ENCODE assay signal across 8 cellular contexts in the genomic region with DNA sequence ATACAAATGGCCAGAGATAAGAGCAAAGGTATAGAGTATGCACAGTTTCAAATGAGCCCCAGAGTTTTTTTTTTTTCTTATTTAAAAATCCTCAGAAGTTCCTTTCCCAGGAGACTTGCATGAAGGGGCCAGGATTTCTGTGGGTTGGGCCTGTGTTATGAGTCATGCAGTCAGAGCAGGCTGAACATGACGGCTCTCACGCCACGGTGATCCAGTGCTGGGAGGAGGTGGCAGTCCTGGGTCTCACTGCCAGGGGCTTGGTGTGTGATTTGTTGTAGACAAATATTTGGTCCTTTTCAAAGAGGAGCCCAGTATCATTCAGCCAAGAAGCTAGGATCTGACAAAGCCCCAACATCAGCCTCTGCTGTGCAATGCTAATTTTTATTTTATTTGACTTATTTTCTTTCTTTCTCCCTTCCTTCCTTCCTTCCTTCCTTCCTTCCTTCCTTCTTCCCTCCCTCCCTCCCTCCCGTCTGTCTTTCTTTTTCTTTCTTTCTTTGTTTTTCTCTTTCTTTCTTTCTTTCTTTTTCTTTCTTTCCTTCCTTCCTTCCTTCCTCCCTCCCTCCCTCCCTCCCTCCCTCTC. TPM values are rescaled to one million over a fixed set of nuclear protein-coding genes. Genes with fewer than 3 reads are reported as not detected.
DNase-seq lines count a peak whose midpoint lies in the region; ATAC-seq and TF ChIP-seq lines count a peak whose summit lies in the region.

No MANE protein-coding gene starts in this region.

- H3F3A ChIP-seq in GM23338 (replicated peaks; ENCODE audit: low read depth) (no peaks in the 10 kb centered on the region), smooth muscle cell (ENCODE audit: low read depth) (peaks cover 22% of the 10 kb centered on the region)

- CTCF ChIA-PET in activated CD4-positive, alpha-beta T cell treated with anti-CD3 and anti-CD28 coated beads, Interleukin-2, amount 10 ng/mL, durations not matched to agents 7 days and 5 days (lab: Charles Lee) = no interaction called here

- H4K20me1 ChIP-seq in GM23338 (replicated peaks; ENCODE audit: insufficient read depth) = no peaks in the 10 kb centered on the region
- H4K20me1 ChIP-seq in smooth muscle cell (ENCODE audit: low read depth) = no peaks in the 10 kb centered on the region

- no peaks in the 10 kb centered on the region for H3K79me2 ChIP-seq in GM23338 (replicated peaks; ENCODE audit: insufficient read depth)
- no peaks in the 10 kb centered on the region for H3K79me2 ChIP-seq in smooth muscle cell (ENCODE audit: low read depth)

- H3K4me2 ChIP-seq in GM23338 (no peak overlapping the region), smooth muscle cell (peak overlapping the region; percentile 73)

- POLR2A ChIA-PET in activated CD4-positive, alpha-beta T cell treated with anti-CD3 and anti-CD28 coated beads, Interleukin-2, amount 10 ng/mL, durations not matched to agents 7 days and 5 days (lab: Charles Lee) = no interaction called here

- no peaks in the 10 kb centered on the region for H3K27me3 ChIP-seq in GM23338 (ENCODE audit: insufficient read depth)
- no peaks in the 10 kb centered on the region for H3K27me3 ChIP-seq in gastroesophageal sphincter
- no peaks in the 10 kb centered on the region for H3K27me3 ChIP-seq in smooth muscle cell (ENCODE audit: low read depth)

- H3K27ac ChIP-seq in GM23338 (ENCODE audit: low read depth) (no peak overlapping the region), gastroesophageal sphincter (peak overlapping the region in 3 of 4 donors; percentile 21 to 70 (median 62)), smooth muscle cell (ENCODE audit: low read depth) (peak overlapping the region; percentile 97)

- TF ChIP-seq CTCF in GM23338 (conservative IDR thresholded peaks at IDR 0.05; ENCODE audit: low read depth in 2 of 2) (no peak), gastroesophageal sphincter (IDR thresholded peaks at IDR 0.05) (no peak), smooth muscle cell (IDR thresholded peaks at IDR 0.05; ENCODE audit: borderline replicate concordance, insufficient read depth, poor library complexity, severe bottlenecking) (no peak)

- no peak for TF ChIP-seq POLR2A in gastroesophageal sphincter (IDR thresholded peaks at IDR 0.05)
- TF ChIP-seq POLR2A in GM18505 (IDR thresholded peaks at IDR 0.05; ENCODE audit: borderline replicate concordance, extremely low read depth, insufficient read depth, insufficient read length) = no peak

- no peak; the same call in 2 of the 3 replicates for ATAC-seq in GM23338
- ATAC-seq in gastroesophageal sphincter = peak; percentile 89
- no peak for ATAC-seq in GM18505 (IDR thresholded peaks at IDR 0.05; ENCODE audit: unreplicated experiment)

- no peaks in the 10 kb centered on the region for H3K9me3 ChIP-seq in gastroesophageal sphincter
- no peaks in the 10 kb centered on the region for H3K9me3 ChIP-seq in smooth muscle cell (replicated peaks; ENCODE audit: low read depth)

- H3K36me3 ChIP-seq in GM23338 (ENCODE audit: insufficient read depth) (no peaks in the 10 kb centered on the region), gastroesophageal sphincter (no peaks in the 10 kb centered on the region), smooth muscle cell (ENCODE audit: low read depth) (no peaks in the 10 kb centered on the region)

- peak overlapping the region; percentile 67 for H3K9ac ChIP-seq in smooth muscle cell (ENCODE audit: low read depth)

- no peak overlapping the region for H3K4me3 Mint-ChIP-seq in GM23338
- H3K4me3 Mint-ChIP-seq in activated CD4-positive, alpha-beta T cell treated with anti-CD3 and anti-CD28 coated beads, Interleukin-2, amount 10 ng/mL, durations not matched to agents 7 days and 5 days = no peak overlapping the region

- H3K4me3 ChIP-seq in GM23338 (no peak overlapping the region), gastroesophageal sphincter (no peak overlapping the region), smooth muscle cell (no peak overlapping the region)

- H3K9me2 ChIP-seq in GM23338 (ENCODE audit: insufficient read depth) = 0 out of 2 replicates have a peak, but pooled peaks cover 4% of the 10 kb centered on the region

- TF ChIP-seq EP300 in gastroesophageal sphincter (IDR thresholded peaks at IDR 0.05) = no peak

- H3K27ac Mint-ChIP-seq in GM23338 = no peak overlapping the region
- no peak overlapping the region for H3K27ac Mint-ChIP-seq in activated CD4-positive, alpha-beta T cell treated with anti-CD3 and anti-CD28 coated beads, Interleukin-2, amount 10 ng/mL, durations not matched to agents 7 days and 5 days

- no peak for DNase-seq in GM23338 (ENCODE audit: low spot score)
- DNase-seq in RPMI7951 (ENCODE audit: low read depth) = peak; percentile 98
- DNase-seq in smooth muscle cell (lab: John Stamatoyannopoulos, UW; ENCODE audit: unreplicated experiment) = peak; percentile 42
- no peak for DNase-seq in activated CD4-positive, alpha-beta T cell treated with anti-CD3 and anti-CD28 coated beads, Interleukin-2, amount 10 ng/mL, durations not matched to agents 7 days and 5 days
- no peak for DNase-seq in DMS79 treated with DMSO at 0.1 percent for 48 hours (lab: John Stamatoyannopoulos, UW)
- DNase-seq in activated CD4-positive, CD25-positive, alpha-beta regulatory T cell treated with anti-CD3 and anti-CD28 coated beads, Interleukin-2, amount 50 U/mL, for 72 hours = no peak

- H3K4me1 ChIP-seq in GM23338 (ENCODE audit: insufficient read depth) = peaks cover 25% of the 10 kb centered on the region
- H3K4me1 ChIP-seq in gastroesophageal sphincter = peaks cover 0 to 17% (median under 1%) of the 10 kb centered on the region in 3 donors
- H3K4me1 ChIP-seq in smooth muscle cell (ENCODE audit: low read depth) = peaks cover 21% of the 10 kb centered on the region

- WGBS in gastroesophageal sphincter (ENCODE audit: low coverage in 1 of 2), 2 donors = 8 to 16% methylated on average over 4 of the region's 4 CpGs
- WGBS in smooth muscle cell (ENCODE audit: low lambda C conversion rate) = 0% methylated on average over 4 of the region's 4 CpGs

- peaks cover 41% of the 10 kb centered on the region for H3K4me1 Mint-ChIP-seq in GM23338
- H3K4me1 Mint-ChIP-seq in activated CD4-positive, alpha-beta T cell treated with anti-CD3 and anti-CD28 coated beads, Interleukin-2, amount 10 ng/mL, durations not matched to agents 7 days and 5 days = no peaks in the 10 kb centered on the region

- H2AFZ ChIP-seq in GM23338 (0 out of 2 replicates have a peak overlapping the region, but pooled peaks have one; percentile 69), smooth muscle cell (ENCODE audit: low read depth) (no peak overlapping the region)

- peaks cover 6% of the 10 kb centered on the region; the same call in 2 of the 3 replicates for H3K36me3 Mint-ChIP-seq in GM23338 (ENCODE audit: low read depth)
- no peaks in the 10 kb centered on the region for H3K36me3 Mint-ChIP-seq in activated CD4-positive, alpha-beta T cell treated with anti-CD3 and anti-CD28 coated beads, Interleukin-2, amount 10 ng/mL, durations not matched to agents 7 days and 5 days (ENCODE audit: low read depth)

- H3K27me3 Mint-ChIP-seq in GM23338 (ENCODE audit: insufficient read depth, low read depth, poor library complexity) = peaks cover 7% of the 10 kb centered on the region
- H3K27me3 Mint-ChIP-seq in activated CD4-positive, alpha-beta T cell treated with anti-CD3 and anti-CD28 coated beads, Interleukin-2, amount 10 ng/mL, durations not matched to agents 7 days and 5 days = no peaks in the 10 kb centered on the region

- H3K9me3 Mint-ChIP-seq in GM23338 = peaks cover 8% of the 10 kb centered on the region; the same call in 2 of the 3 replicates
- no peaks in the 10 kb centered on the region for H3K9me3 Mint-ChIP-seq in activated CD4-positive, alpha-beta T cell treated with anti-CD3 and anti-CD28 coated beads, Interleukin-2, amount 10 ng/mL, durations not matched to agents 7 days and 5 days

TF ChIP-seq in GM23338, 12 proteins besides CTCF, POLR2A, EP300 and RAD21 (continues in another document):
- TF ChIP-seq, protein P1, sequence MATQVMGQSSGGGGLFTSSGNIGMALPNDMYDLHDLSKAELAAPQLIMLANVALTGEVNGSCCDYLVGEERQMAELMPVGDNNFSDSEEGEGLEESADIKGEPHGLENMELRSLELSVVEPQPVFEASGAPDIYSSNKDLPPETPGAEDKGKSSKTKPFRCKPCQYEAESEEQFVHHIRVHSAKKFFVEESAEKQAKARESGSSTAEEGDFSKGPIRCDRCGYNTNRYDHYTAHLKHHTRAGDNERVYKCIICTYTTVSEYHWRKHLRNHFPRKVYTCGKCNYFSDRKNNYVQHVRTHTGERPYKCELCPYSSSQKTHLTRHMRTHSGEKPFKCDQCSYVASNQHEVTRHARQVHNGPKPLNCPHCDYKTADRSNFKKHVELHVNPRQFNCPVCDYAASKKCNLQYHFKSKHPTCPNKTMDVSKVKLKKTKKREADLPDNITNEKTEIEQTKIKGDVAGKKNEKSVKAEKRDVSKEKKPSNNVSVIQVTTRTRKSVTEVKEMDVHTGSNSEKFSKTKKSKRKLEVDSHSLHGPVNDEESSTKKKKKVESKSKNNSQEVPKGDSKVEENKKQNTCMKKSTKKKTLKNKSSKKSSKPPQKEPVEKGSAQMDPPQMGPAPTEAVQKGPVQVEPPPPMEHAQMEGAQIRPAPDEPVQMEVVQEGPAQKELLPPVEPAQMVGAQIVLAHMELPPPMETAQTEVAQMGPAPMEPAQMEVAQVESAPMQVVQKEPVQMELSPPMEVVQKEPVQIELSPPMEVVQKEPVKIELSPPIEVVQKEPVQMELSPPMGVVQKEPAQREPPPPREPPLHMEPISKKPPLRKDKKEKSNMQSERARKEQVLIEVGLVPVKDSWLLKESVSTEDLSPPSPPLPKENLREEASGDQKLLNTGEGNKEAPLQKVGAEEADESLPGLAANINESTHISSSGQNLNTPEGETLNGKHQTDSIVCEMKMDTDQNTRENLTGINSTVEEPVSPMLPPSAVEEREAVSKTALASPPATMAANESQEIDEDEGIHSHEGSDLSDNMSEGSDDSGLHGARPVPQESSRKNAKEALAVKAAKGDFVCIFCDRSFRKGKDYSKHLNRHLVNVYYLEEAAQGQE (IDR thresholded peaks at IDR 0.05; ENCODE audit: unreplicated experiment) = no peak
- TF ChIP-seq, protein P2, sequence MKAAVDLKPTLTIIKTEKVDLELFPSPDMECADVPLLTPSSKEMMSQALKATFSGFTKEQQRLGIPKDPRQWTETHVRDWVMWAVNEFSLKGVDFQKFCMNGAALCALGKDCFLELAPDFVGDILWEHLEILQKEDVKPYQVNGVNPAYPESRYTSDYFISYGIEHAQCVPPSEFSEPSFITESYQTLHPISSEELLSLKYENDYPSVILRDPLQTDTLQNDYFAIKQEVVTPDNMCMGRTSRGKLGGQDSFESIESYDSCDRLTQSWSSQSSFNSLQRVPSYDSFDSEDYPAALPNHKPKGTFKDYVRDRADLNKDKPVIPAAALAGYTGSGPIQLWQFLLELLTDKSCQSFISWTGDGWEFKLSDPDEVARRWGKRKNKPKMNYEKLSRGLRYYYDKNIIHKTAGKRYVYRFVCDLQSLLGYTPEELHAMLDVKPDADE (IDR thresholded peaks at IDR 0.05) = no peak

RNA-seq across cellular contexts. Expression of a gene that starts 10.4 kb away (rescaled TPM):
- total RNA-seq in GM23338 (2014; rRNA removed; shearing (Covaris generic)) = not detected in 2 replicates
- polyA plus RNA-seq in GM23338 (2016; fragmentation: Nextera tagmentation; extraction: Ambion mirVana) (not detected in 2 replicates), smooth muscle cell (39.6 and 67.5 TPM in 2 replicates)
- total RNA-seq in RPMI7951 (2014; rRNA removed; shearing (Covaris generic)) = 13.8 and 16.4 TPM in 2 replicates
- total RNA-seq in gastroesophageal sphincter (10 to 100 TPM; 13.0 to 24.8 (median 20.0) TPM), smooth muscle cell (36.7 and 52.8 TPM in 2 replicates)
- not detected for total RNA-seq in activated CD4-positive, alpha-beta T cell treated with anti-CD3 and anti-CD28 coated beads, Interleukin-2, amount 10 ng/mL, durations not matched to agents 7 days and 5 days

Comparison
In these comparisons a context has a peak if more than half of its experiments do, and no peak if none do; other contexts are left out.
1. DNase-seq: peak in RPMI7951 (single experiment) and smooth muscle cell (single experiment); none in GM23338 (single experiment), activated CD4-positive, alpha-beta T cell treated with anti-CD3 and anti-CD28 coated beads, Interleukin-2, amount 10 ng/mL, durations not matched to agents 7 days and 5 days (single experiment), DMS79 treated with DMSO at 0.1 percent for 48 hours (single experiment) and activated CD4-positive, CD25-positive, alpha-beta regulatory T cell treated with anti-CD3 and anti-CD28 coated beads, Interleukin-2, amount 50 U/mL, for 72 hours (single experiment).
2. RNA of a gene that starts 10.4 kb away (total RNA-seq): 36.7 to 52.8 TPM in smooth muscle cell, 13.0 to 24.8 TPM in gastroesophageal sphincter and 13.8 to 16.4 TPM in RPMI7951; not detected in GM23338 and not detected in activated CD4-positive, alpha-beta T cell treated with anti-CD3 and anti-CD28 coated beads, Interleukin-2, amount 10 ng/mL, durations not matched to agents 7 days and 5 days; every median in the first group is over 10 times any median in the second.